ENCODE assay signal across 18 cellular contexts in the genomic region with DNA sequence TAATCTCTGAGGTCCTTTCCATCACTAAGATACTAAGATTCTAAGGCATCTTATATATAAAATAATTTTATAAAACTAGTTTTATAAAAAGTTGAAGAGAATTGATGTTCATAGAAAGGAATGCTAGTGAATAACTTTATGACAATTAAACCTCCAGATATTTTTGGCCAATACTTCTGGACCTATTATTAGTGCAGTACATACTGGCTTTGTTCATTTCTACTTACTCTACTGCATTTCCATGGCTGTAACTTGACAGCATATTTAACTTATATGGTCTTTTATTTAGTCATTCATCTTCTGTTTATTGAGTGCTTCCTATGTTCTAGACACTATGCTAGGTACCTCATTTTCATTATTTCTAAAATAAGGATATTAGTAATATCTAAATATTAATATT. TPM values are rescaled to one million over a fixed set of nuclear protein-coding genes. Genes with fewer than 3 reads are reported as not detected.
DNase-seq lines count a peak whose midpoint lies in the region; ATAC-seq and TF ChIP-seq lines count a peak whose summit lies in the region.
"Had no signal": no experiment of that assay in that cellular context is flagged by ENCODE, and none has a peak within 500 bp of the region (broad histone marks: within the 10 kb centered on the region; RNA-seq: fewer than 3 reads in every experiment).

No MANE protein-coding gene starts in this region.

- no peak overlapping the region for H3K4me3 Mint-ChIP-seq in CD8-positive, alpha-beta T cell
- no peak overlapping the region for H3K4me3 Mint-ChIP-seq in activated B cell treated with CpG ODN at 0.5 μM for 24 hours
- H3K4me3 Mint-ChIP-seq: H9 had no signal

- peak overlapping the region; percentile 41 for H3K27ac Mint-ChIP-seq in CD8-positive, alpha-beta T cell
- H3K27ac Mint-ChIP-seq in activated B cell treated with CpG ODN at 0.5 μM for 24 hours: peak overlapping the region; percentile 84
- H3K27ac Mint-ChIP-seq: H9 had no signal

- H3K9ac ChIP-seq in subcutaneous abdominal adipose tissue (ENCODE audit: low read length in 5 of 5): peak overlapping the region in 1 of 5 donors; percentile 24

- H3K27me3 Mint-ChIP-seq in CD8-positive, alpha-beta T cell (ENCODE audit: low read depth): no peaks in the 10 kb centered on the region
- H3K27me3 Mint-ChIP-seq in activated B cell treated with CpG ODN at 0.5 μM for 24 hours: no peaks in the 10 kb centered on the region

- H3K9me3 ChIP-seq in CD8-positive, alpha-beta T cell (ENCODE audit: low read length): no peaks in the 10 kb centered on the region
- H3K9me3 ChIP-seq in subcutaneous abdominal adipose tissue (ENCODE audit: control insufficient read depth in 5 of 5, low read length in 5 of 5): no peaks in the 10 kb centered on the region
- H3K9me3 ChIP-seq: SJCRH30 had no signal

- intact Hi-C loops in CD8-positive, alpha-beta T cell (cut with DNase I, micrococcal nuclease): no loop called here
- intact Hi-C loops in activated B cell treated with CpG ODN at 0.5 μM for 24 hours (cut with micrococcal nuclease): no loop called here
- intact Hi-C loops in left ventricle myocardium superior (cut with micrococcal nuclease): no loop called here

- POLR2A ChIA-PET in CD8-positive, alpha-beta T cell (lab: Charles Lee): no interaction called here
- POLR2A ChIA-PET in activated B cell treated with CpG ODN at 0.5 μM for 24 hours (lab: Charles Lee): no interaction called here

- peaks cover 66% of the 10 kb centered on the region for H3K4me1 Mint-ChIP-seq in CD8-positive, alpha-beta T cell (ENCODE audit: low read depth)
- H3K4me1 Mint-ChIP-seq in activated B cell treated with CpG ODN at 0.5 μM for 24 hours: peaks cover 68% of the 10 kb centered on the region

- no peaks in the 10 kb centered on the region for H3K36me3 ChIP-seq in CD8-positive, alpha-beta T cell (ENCODE audit: insufficient read depth, low read length)
- H3K36me3 ChIP-seq in subcutaneous abdominal adipose tissue (ENCODE audit: control insufficient read depth in 5 of 5, insufficient read depth in 5 of 5, low read length in 5 of 5): no peaks in the 10 kb centered on the region
- H3K36me3 ChIP-seq: SJCRH30 had no signal

- no peak for TF ChIP-seq CTCF in CD8-positive, alpha-beta T cell (IDR thresholded peaks at IDR 0.05)
- no peak for TF ChIP-seq CTCF in activated B cell treated with CpG ODN at 0.5 μM for 24 hours (IDR thresholded peaks at IDR 0.05)

- CTCF ChIA-PET in CD8-positive, alpha-beta T cell (lab: Charles Lee): no interaction called here
- CTCF ChIA-PET in activated B cell treated with CpG ODN at 0.5 μM for 24 hours (lab: Charles Lee): no interaction called here

- no peak for ATAC-seq in CD8-positive, alpha-beta T cell
- ATAC-seq in activated B cell treated with CpG ODN at 0.5 μM for 24 hours (ENCODE audit: low read depth) (no peak), left ventricle myocardium superior (peak; percentile 41), HG02870 (IDR thresholded peaks at IDR 0.05; ENCODE audit: unreplicated experiment) (no peak), HG02763 (IDR thresholded peaks at IDR 0.05; ENCODE audit: unreplicated experiment) (no peak)

- no peaks in the 10 kb centered on the region for H3K36me3 Mint-ChIP-seq in CD8-positive, alpha-beta T cell
- no peaks in the 10 kb centered on the region for H3K36me3 Mint-ChIP-seq in activated B cell treated with CpG ODN at 0.5 μM for 24 hours (ENCODE audit: low read depth)

- DNase-seq in CD8-positive, alpha-beta T cell: no peak
- DNase-seq in activated B cell treated with CpG ODN at 0.5 μM for 24 hours: no peak
- no peak for DNase-seq in left ventricle myocardium superior
- DNase-seq in KG1 (lab: John Stamatoyannopoulos, UW): no peak
- DNase-seq: ACHN, DMS79 treated with DMSO at 0.1 percent for 48 hours, H9, NCI-H1417 treated with DMSO at 0.1 percent for 48 hours, NCI-H187 treated with DMSO at 0.1 percent for 48 hours, NCI-H2227 treated with DMSO at 0.1 percent for 48 hours, NCI-H524, PC-9, SJCRH30 had no signal

- H3K27ac ChIP-seq in CD8-positive, alpha-beta T cell (ENCODE audit: low read depth, low read length): no peak overlapping the region
- H3K27ac ChIP-seq in subcutaneous abdominal adipose tissue (ENCODE audit: low read depth, low read length): peak overlapping the region; percentile 64
- H3K27ac ChIP-seq: C4-2B, PC-9, RWPE1, SJCRH30 had no signal

- no peaks in the 10 kb centered on the region for H3K27me3 ChIP-seq in CD8-positive, alpha-beta T cell (ENCODE audit: insufficient read depth, low read length)
- H3K27me3 ChIP-seq in subcutaneous abdominal adipose tissue (ENCODE audit: control insufficient read depth in 5 of 5, insufficient read depth in 4 of 5, low read length in 5 of 5): no peaks in the 10 kb centered on the region
- H3K27me3 ChIP-seq: SJCRH30 had no signal

- no peak overlapping the region for H3K4me3 ChIP-seq in CD8-positive, alpha-beta T cell (ENCODE audit: low read depth, low read length)
- H3K4me3 ChIP-seq in subcutaneous abdominal adipose tissue (ENCODE audit: low read depth in 1 of 5, low read length in 5 of 5): no peak overlapping the region
- H3K4me3 ChIP-seq: PC-9, SJCRH30 had no signal

- no peaks in the 10 kb centered on the region for H3K4me1 ChIP-seq in CD8-positive, alpha-beta T cell (ENCODE audit: insufficient read depth, low read length)
- H3K4me1 ChIP-seq in subcutaneous abdominal adipose tissue (ENCODE audit: control insufficient read depth in 5 of 5, insufficient read depth in 5 of 5, low read length in 5 of 5): peaks cover 0 to 16% (median 11%) of the 10 kb centered on the region in 5 donors

- H3K9me3 Mint-ChIP-seq in CD8-positive, alpha-beta T cell: no peaks in the 10 kb centered on the region
- H3K9me3 Mint-ChIP-seq in activated B cell treated with CpG ODN at 0.5 μM for 24 hours: no peaks in the 10 kb centered on the region

RNA-seq across cellular contexts. Expression of a gene that starts 6.8 kb away (rescaled TPM):
- total RNA-seq in CD8-positive, alpha-beta T cell: 10 to 100 TPM; 24.7 to 27.8 TPM
- total RNA-seq in activated B cell treated with CpG ODN at 0.5 μM for 24 hours: 20.4 TPM in 2 replicates
- 34.6 TPM for total RNA-seq in left ventricle myocardium superior
